12 cellular contexts compared by ENCODE assay signal in the genomic region with DNA sequence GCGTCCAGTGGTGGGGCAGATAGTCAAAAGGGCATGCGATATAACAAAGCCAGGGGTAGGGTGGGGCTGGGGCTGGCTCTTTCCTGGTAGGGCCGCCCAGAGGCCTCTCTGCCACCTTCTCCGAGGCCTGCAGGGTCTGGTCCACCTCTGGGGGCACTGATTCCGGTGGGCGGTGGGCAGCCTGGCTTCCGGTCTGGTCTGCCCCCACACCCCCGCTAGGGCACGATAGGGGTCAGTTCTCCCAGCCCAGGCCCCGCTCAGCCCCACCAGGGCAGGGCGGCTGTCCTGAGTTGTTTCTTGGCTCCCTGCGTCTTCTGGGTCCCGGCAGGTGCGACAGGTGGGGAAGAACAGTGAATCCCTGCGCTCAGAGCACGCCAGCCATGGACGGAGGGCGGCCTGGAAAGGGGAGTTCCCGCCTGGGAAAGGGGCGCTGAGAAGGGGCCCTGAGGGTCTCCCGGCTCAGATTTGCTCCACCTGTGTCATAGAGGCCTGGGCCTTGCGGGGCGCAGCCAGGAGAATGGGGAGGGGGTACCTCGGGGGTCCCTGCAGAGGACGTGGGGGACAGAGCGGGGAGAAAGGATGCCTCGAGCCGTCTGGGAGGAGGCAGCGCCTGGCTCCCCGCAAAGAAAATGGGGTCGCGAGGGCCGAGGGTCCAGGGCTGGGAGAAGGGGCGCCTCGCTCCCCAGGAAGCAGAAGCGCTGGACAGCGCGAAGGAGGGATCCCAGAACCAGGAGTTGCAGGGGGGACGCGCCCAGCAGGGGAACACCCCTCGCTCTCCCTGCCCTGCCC. TPM values are rescaled to one million over a fixed set of nuclear protein-coding genes. Genes with fewer than 3 reads are reported as not detected.
A peak's percentile ranks its signal among the peaks of the same experiment; 100 is the strongest.
DNase-seq lines count a peak whose midpoint lies in the region; ATAC-seq lines count a peak whose summit lies in the region.
"Had no signal": no experiment of that assay in that cellular context is flagged by ENCODE, and none has a peak within 500 bp of the region (broad histone marks: within the 10 kb centered on the region; RNA-seq: fewer than 3 reads in every experiment).

No MANE protein-coding gene starts in this region.

- H3K9me3 ChIP-seq in iPS-18c (ENCODE audit: control insufficient read depth, insufficient read depth, low read length), result peaks cover 2% of the 10 kb centered on the region
- H3K9me3 ChIP-seq: colonic mucosa had no signal

- intact Hi-C loops in activated T-helper 2 cell treated with anti-CD3 and anti-CD28 coated beads, Interferon-gamma antibody, Interleukin-2, Interleukin-4, amounts not matched to agents 10 μg/mL and 5 μg/mL and 100 μg/mL, durations not matched to agents 14 hours and 24 hours and 36 hours (cut with micrococcal nuclease), result no loop called here

- peak; percentile 54 for DNase-seq in NCI-H2029 treated with DMSO at 0.1 percent for 48 hours (lab: John Stamatoyannopoulos, UW)
- DNase-seq in NCI-H2029 (lab: John Stamatoyannopoulos, UW), result no peak
- no peak for DNase-seq in activated naive CD8-positive, alpha-beta T cell treated with anti-CD3 and anti-CD28 coated beads, Interleukin-2, amount 10 ng/mL, durations not matched to agents 7 days and 5 days
- no peak for DNase-seq in activated T-helper 2 cell treated with anti-CD3 and anti-CD28 coated beads, Interferon-gamma antibody, Interleukin-2, Interleukin-4, amounts not matched to agents 10 μg/mL and 5 μg/mL and 100 μg/mL, durations not matched to agents 14 hours and 24 hours and 36 hours (ENCODE audit: low spot score)
- DNase-seq in activated effector memory CD4-positive, alpha-beta T cell treated with anti-CD3 and anti-CD28 coated beads, Interleukin-2, amount 50 U/mL, for 16 hours, result no peak
- DNase-seq: colonic mucosa, HFFc6 had no signal

- H3K4me3 ChIP-seq in iPS-18c (ENCODE audit: insufficient read depth, low read depth, low read length), result peak overlapping the region; percentile 61
- H3K4me3 ChIP-seq: colonic mucosa had no signal

- POLR2A ChIA-PET in activated naive CD8-positive, alpha-beta T cell treated with anti-CD3 and anti-CD28 coated beads, Interleukin-2, amount 10 ng/mL, durations not matched to agents 7 days and 5 days (lab: Charles Lee), result no interaction called here

- H3K4me1 Mint-ChIP-seq in activated naive CD8-positive, alpha-beta T cell treated with anti-CD3 and anti-CD28 coated beads, Interleukin-2, amount 10 ng/mL, durations not matched to agents 7 days and 5 days, result peaks cover 7% of the 10 kb centered on the region
- H3K4me1 Mint-ChIP-seq in stimulated activated memory B cell treated with anti-CD40 and anti-IgM and Interleukin-4, amounts not matched to agents 10 μg/mL and 1 μg/mL and 100 μg/mL, for 72 hours, result peaks cover 20% of the 10 kb centered on the region
- peaks cover 4% of the 10 kb centered on the region for H3K4me1 Mint-ChIP-seq in activated T-helper 2 cell treated with anti-CD3 and anti-CD28 coated beads, Interferon-gamma antibody, Interleukin-2, Interleukin-4, amounts not matched to agents 10 μg/mL and 5 μg/mL and 100 μg/mL, durations not matched to agents 14 hours and 24 hours and 36 hours (ENCODE audit: low read depth)

- H3K27ac Mint-ChIP-seq in activated naive CD8-positive, alpha-beta T cell treated with anti-CD3 and anti-CD28 coated beads, Interleukin-2, amount 10 ng/mL, durations not matched to agents 7 days and 5 days, result no peak overlapping the region
- no peak overlapping the region for H3K27ac Mint-ChIP-seq in stimulated activated memory B cell treated with anti-CD40 and anti-IgM and Interleukin-4, amounts not matched to agents 10 μg/mL and 1 μg/mL and 100 μg/mL, for 72 hours
- H3K27ac Mint-ChIP-seq in activated T-helper 2 cell treated with anti-CD3 and anti-CD28 coated beads, Interferon-gamma antibody, Interleukin-2, Interleukin-4, amounts not matched to agents 10 μg/mL and 5 μg/mL and 100 μg/mL, durations not matched to agents 14 hours and 24 hours and 36 hours, result no peak overlapping the region
- H3K27ac Mint-ChIP-seq: HFFc6; T-helper 2 cell treated with Interferon-gamma antibody and Interleukin-4, amounts not matched to agents 5 μg/mL and 100 μg/mL, for 36 hours had no signal

- H3K36me3 Mint-ChIP-seq in activated naive CD8-positive, alpha-beta T cell treated with anti-CD3 and anti-CD28 coated beads, Interleukin-2, amount 10 ng/mL, durations not matched to agents 7 days and 5 days, result no peaks in the 10 kb centered on the region
- no peaks in the 10 kb centered on the region for H3K36me3 Mint-ChIP-seq in stimulated activated memory B cell treated with anti-CD40 and anti-IgM and Interleukin-4, amounts not matched to agents 10 μg/mL and 1 μg/mL and 100 μg/mL, for 72 hours
- no peaks in the 10 kb centered on the region for H3K36me3 Mint-ChIP-seq in activated T-helper 2 cell treated with anti-CD3 and anti-CD28 coated beads, Interferon-gamma antibody, Interleukin-2, Interleukin-4, amounts not matched to agents 10 μg/mL and 5 μg/mL and 100 μg/mL, durations not matched to agents 14 hours and 24 hours and 36 hours (ENCODE audit: low read depth)

- H3K9me3 Mint-ChIP-seq in activated naive CD8-positive, alpha-beta T cell treated with anti-CD3 and anti-CD28 coated beads, Interleukin-2, amount 10 ng/mL, durations not matched to agents 7 days and 5 days, result peaks cover 2% of the 10 kb centered on the region
- H3K9me3 Mint-ChIP-seq in stimulated activated memory B cell treated with anti-CD40 and anti-IgM and Interleukin-4, amounts not matched to agents 10 μg/mL and 1 μg/mL and 100 μg/mL, for 72 hours, result peaks cover 5% of the 10 kb centered on the region
- no peaks in the 10 kb centered on the region for H3K9me3 Mint-ChIP-seq in activated T-helper 2 cell treated with anti-CD3 and anti-CD28 coated beads, Interferon-gamma antibody, Interleukin-2, Interleukin-4, amounts not matched to agents 10 μg/mL and 5 μg/mL and 100 μg/mL, durations not matched to agents 14 hours and 24 hours and 36 hours
- H3K9me3 Mint-ChIP-seq: HFFc6; T-helper 2 cell treated with Interferon-gamma antibody and Interleukin-4, amounts not matched to agents 5 μg/mL and 100 μg/mL, for 36 hours had no signal

- H3K4me3 Mint-ChIP-seq in activated naive CD8-positive, alpha-beta T cell treated with anti-CD3 and anti-CD28 coated beads, Interleukin-2, amount 10 ng/mL, durations not matched to agents 7 days and 5 days, result peak overlapping the region; percentile 42
- H3K4me3 Mint-ChIP-seq in stimulated activated memory B cell treated with anti-CD40 and anti-IgM and Interleukin-4, amounts not matched to agents 10 μg/mL and 1 μg/mL and 100 μg/mL, for 72 hours, result peak overlapping the region; percentile 38
- no peak overlapping the region for H3K4me3 Mint-ChIP-seq in activated T-helper 2 cell treated with anti-CD3 and anti-CD28 coated beads, Interferon-gamma antibody, Interleukin-2, Interleukin-4, amounts not matched to agents 10 μg/mL and 5 μg/mL and 100 μg/mL, durations not matched to agents 14 hours and 24 hours and 36 hours (ENCODE audit: low read depth)
- H3K4me3 Mint-ChIP-seq: HFFc6; T-helper 2 cell treated with Interferon-gamma antibody and Interleukin-4, amounts not matched to agents 5 μg/mL and 100 μg/mL, for 36 hours had no signal

- ATAC-seq in activated naive CD8-positive, alpha-beta T cell treated with anti-CD3 and anti-CD28 coated beads, Interleukin-2, amount 10 ng/mL, durations not matched to agents 7 days and 5 days (ENCODE audit: low read depth), result no peak
- no peak for ATAC-seq in stimulated activated memory B cell treated with anti-CD40 and anti-IgM and Interleukin-4, amounts not matched to agents 10 μg/mL and 1 μg/mL and 100 μg/mL, for 72 hours
- ATAC-seq in GM21619 (IDR thresholded peaks at IDR 0.05; ENCODE audit: unreplicated experiment), result no peak

- H3K27me3 Mint-ChIP-seq in activated naive CD8-positive, alpha-beta T cell treated with anti-CD3 and anti-CD28 coated beads, Interleukin-2, amount 10 ng/mL, durations not matched to agents 7 days and 5 days, result peaks cover 24% of the 10 kb centered on the region
- peaks cover 35% of the 10 kb centered on the region for H3K27me3 Mint-ChIP-seq in stimulated activated memory B cell treated with anti-CD40 and anti-IgM and Interleukin-4, amounts not matched to agents 10 μg/mL and 1 μg/mL and 100 μg/mL, for 72 hours
- H3K27me3 Mint-ChIP-seq in activated T-helper 2 cell treated with anti-CD3 and anti-CD28 coated beads, Interferon-gamma antibody, Interleukin-2, Interleukin-4, amounts not matched to agents 10 μg/mL and 5 μg/mL and 100 μg/mL, durations not matched to agents 14 hours and 24 hours and 36 hours (ENCODE audit: low read depth), result peaks cover 16% of the 10 kb centered on the region

RNA-seq across cellular contexts. Expression of a gene that starts 0.6 kb away (rescaled TPM):
- under 1 TPM in 1 of 2 experiments, not detected in 1; 0.42 TPM for total RNA-seq in activated naive CD8-positive, alpha-beta T cell treated with anti-CD3 and anti-CD28 coated beads, Interleukin-2, amount 10 ng/mL, durations not matched to agents 7 days and 5 days
- 0.46 and 1.1 TPM in 2 replicates for total RNA-seq in activated T-helper 2 cell treated with anti-CD3 and anti-CD28 coated beads, Interferon-gamma antibody, Interleukin-2, Interleukin-4, amounts not matched to agents 10 μg/mL and 5 μg/mL and 100 μg/mL, durations not matched to agents 14 hours and 24 hours and 36 hours

RNA-seq across cellular contexts. Expression of a gene that starts 19.7 kb away (rescaled TPM):
- not detected for total RNA-seq in activated naive CD8-positive, alpha-beta T cell treated with anti-CD3 and anti-CD28 coated beads, Interleukin-2, amount 10 ng/mL, durations not matched to agents 7 days and 5 days
- total RNA-seq in activated T-helper 2 cell treated with anti-CD3 and anti-CD28 coated beads, Interferon-gamma antibody, Interleukin-2, Interleukin-4, amounts not matched to agents 10 μg/mL and 5 μg/mL and 100 μg/mL, durations not matched to agents 14 hours and 24 hours and 36 hours, result not detected in 2 replicates

RNA-seq across cellular contexts. Expression of a gene that starts 45.3 kb away (rescaled TPM):
- 10 to 100 TPM; 56.3 to 59.1 TPM for total RNA-seq in activated naive CD8-positive, alpha-beta T cell treated with anti-CD3 and anti-CD28 coated beads, Interleukin-2, amount 10 ng/mL, durations not matched to agents 7 days and 5 days
- 67.1 and 71.3 TPM in 2 replicates for total RNA-seq in activated T-helper 2 cell treated with anti-CD3 and anti-CD28 coated beads, Interferon-gamma antibody, Interleukin-2, Interleukin-4, amounts not matched to agents 10 μg/mL and 5 μg/mL and 100 μg/mL, durations not matched to agents 14 hours and 24 hours and 36 hours

RNA-seq across cellular contexts. Expression of a gene that starts 58.1 kb away (rescaled TPM):
- under 1 TPM; 0.09 to 0.11 TPM for total RNA-seq in activated naive CD8-positive, alpha-beta T cell treated with anti-CD3 and anti-CD28 coated beads, Interleukin-2, amount 10 ng/mL, durations not matched to agents 7 days and 5 days
- 0.07 and 0.14 TPM in 2 replicates for total RNA-seq in activated T-helper 2 cell treated with anti-CD3 and anti-CD28 coated beads, Interferon-gamma antibody, Interleukin-2, Interleukin-4, amounts not matched to agents 10 μg/mL and 5 μg/mL and 100 μg/mL, durations not matched to agents 14 hours and 24 hours and 36 hours
- total RNA-seq: A172 had no signal
